Comparison of ENCODE assay signal across 15 cellular contexts in the genomic region with DNA sequence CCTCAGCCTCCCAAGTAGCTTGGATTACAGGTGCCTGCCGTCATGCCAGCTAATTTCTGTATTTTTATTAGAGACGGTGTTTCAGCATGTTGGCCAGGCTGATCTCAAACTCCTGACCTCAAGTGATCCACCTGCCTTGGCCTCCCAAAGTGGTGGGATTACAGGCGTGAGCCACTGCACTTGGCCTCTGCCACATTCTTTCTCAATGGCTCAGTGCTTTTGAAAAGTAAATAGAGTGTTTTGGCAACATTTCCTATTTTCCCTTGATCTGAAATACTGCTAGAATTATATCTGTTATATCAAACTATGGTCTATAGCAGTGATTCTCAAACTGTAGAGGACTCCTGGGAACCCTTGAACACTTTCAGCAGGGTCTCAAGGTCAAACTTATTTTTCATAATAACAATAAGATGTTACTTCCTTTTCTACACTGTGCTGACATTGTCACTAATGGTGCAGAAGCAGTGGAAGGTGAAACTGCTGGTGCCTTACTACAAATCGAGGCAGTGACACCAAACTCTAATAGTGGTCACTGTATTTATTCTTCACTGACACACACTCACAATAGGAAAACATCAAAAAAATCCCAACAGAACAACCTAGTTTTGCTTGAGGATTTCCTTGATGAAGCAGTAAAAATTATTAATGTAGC. TPM values are rescaled to one million over a fixed set of nuclear protein-coding genes. Genes with fewer than 3 reads are reported as not detected.
A peak's percentile ranks its signal among the peaks of the same experiment; 100 is the strongest.
DNase-seq lines count a peak whose midpoint lies in the region; ATAC-seq, FAIRE-seq and TF ChIP-seq lines count a peak whose summit lies in the region.
"Had no signal": no experiment of that assay in that cellular context is flagged by ENCODE, and none has a peak within 500 bp of the region (broad histone marks: within the 10 kb centered on the region; RNA-seq: fewer than 3 reads in every experiment).

No MANE protein-coding gene starts in this region.

- no peak overlapping the region for H3K4me3 ChIP-seq in bronchial epithelial cell (ENCODE audit: low read depth, low read length)

- ATAC-seq in GM21360 (IDR thresholded peaks at IDR 0.05; ENCODE audit: unreplicated experiment) (peak; percentile 62), HG03280 (IDR thresholded peaks at IDR 0.05; ENCODE audit: unreplicated experiment) (peak; percentile 51)

- no peaks in the 10 kb centered on the region for H3K27me3 Mint-ChIP-seq in Calu3 (ENCODE audit: unreplicated experiment)
- H3K27me3 Mint-ChIP-seq: activated CD4-positive, alpha-beta memory T cell treated with anti-CD3 and anti-CD28 coated beads, Interleukin-2, amount 10 ng/mL, durations not matched to agents 7 days and 5 days had no signal

- CTCF ChIA-PET in Calu3 (lab: Charles Lee), result no interaction called here

- H3K4me1 Mint-ChIP-seq in Calu3 (ENCODE audit: low read depth, unreplicated experiment), result peaks cover 43% of the 10 kb centered on the region
- H3K4me1 Mint-ChIP-seq: nephron had no signal

- H3K9me3 Mint-ChIP-seq in Calu3 (ENCODE audit: low read depth, unreplicated experiment), result no peaks in the 10 kb centered on the region
- H3K9me3 Mint-ChIP-seq: activated CD4-positive, alpha-beta memory T cell treated with anti-CD3 and anti-CD28 coated beads, Interleukin-2, amount 10 ng/mL, durations not matched to agents 7 days and 5 days; CD4-positive, alpha-beta memory T cell; nephron had no signal

- H3K27me3 ChIP-seq in bronchial epithelial cell (ENCODE audit: control insufficient read depth, insufficient read depth, low read length), result no peaks in the 10 kb centered on the region

- peaks cover 5% of the 10 kb centered on the region for H3K36me3 Mint-ChIP-seq in Calu3 (ENCODE audit: insufficient read depth, unreplicated experiment)
- H3K36me3 Mint-ChIP-seq: CD4-positive, alpha-beta memory T cell had no signal

- no peak for TF ChIP-seq CTCF in Calu3 (IDR thresholded peaks at IDR 0.05; ENCODE audit: unreplicated experiment)
- no peak for TF ChIP-seq CTCF in bronchial epithelial cell (IDR thresholded peaks at IDR 0.05; ENCODE audit: insufficient read depth, low read length, severe bottlenecking)

- DNase-seq in Calu3 (peak; percentile 19), bronchial epithelial cell (ENCODE audit: low read depth) (peak; percentile 34), foreskin melanocyte (no peak), NCI-H446 (lab: John Stamatoyannopoulos, UW) (no peak), NCI-H1694 (lab: John Stamatoyannopoulos, UW) (no peak)
- DNase-seq in stimulated activated CD4-positive, alpha-beta T cell treated with anti-CD3 and anti-CD28 coated beads, Interleukin-2, amount 100 ng/mL, for 48 hours, result no peak
- DNase-seq: activated CD4-positive, alpha-beta memory T cell treated with anti-CD3 and anti-CD28 coated beads, Interleukin-2, amount 10 ng/mL, durations not matched to agents 7 days and 5 days; amygdala; CD4-positive, alpha-beta memory T cell; KBM-7; stimulated activated CD4-positive, alpha-beta T cell treated with anti-CD3 and anti-CD28 coated beads, Interleukin-1b, Interleukin-23, amount 100 ng/mL, for 48 hours; substantia nigra had no signal

- no TSS peak for BruUV-seq in Calu3 (replicated peaks; lab: Mats Ljungman, UMichigan)

- H3K27ac Mint-ChIP-seq in Calu3 (ENCODE audit: unreplicated experiment), result peak overlapping the region; percentile 83
- H3K27ac Mint-ChIP-seq: activated CD4-positive, alpha-beta memory T cell treated with anti-CD3 and anti-CD28 coated beads, Interleukin-2, amount 10 ng/mL, durations not matched to agents 7 days and 5 days; nephron had no signal

- intact Hi-C loops in Calu3 (cut with micrococcal nuclease; ENCODE audit: unreplicated experiment), result loop anchor here (2.0 to 10.0 kb wide), 4 partner anchors 63 to 397 kb away; a partner anchor contains a TSS

- H3K4me3 Mint-ChIP-seq in Calu3 (ENCODE audit: low read depth, unreplicated experiment), result peak overlapping the region; percentile 11
- H3K4me3 Mint-ChIP-seq: activated CD4-positive, alpha-beta memory T cell treated with anti-CD3 and anti-CD28 coated beads, Interleukin-2, amount 10 ng/mL, durations not matched to agents 7 days and 5 days; nephron had no signal

- no peak for FAIRE-seq in bronchial epithelial cell (lab: Jason Lieb, UNC)

- no peaks in the 10 kb centered on the region for H3K36me3 ChIP-seq in bronchial epithelial cell (ENCODE audit: control insufficient read depth, insufficient read depth, low read length)

RNA-seq across cellular contexts. Expression of a gene that starts 10.6 kb away (rescaled TPM):
- total RNA-seq in Calu3 (2022), result 2.4 and 3.2 TPM in 2 replicates
- total RNA-seq in bronchial epithelial cell, result 0.13 and 0.26 TPM in 2 replicates
- total RNA-seq: activated CD4-positive, alpha-beta memory T cell treated with anti-CD3 and anti-CD28 coated beads, Interleukin-2, amount 10 ng/mL, durations not matched to agents 7 days and 5 days; CD4-positive, alpha-beta memory T cell had no signal

Comparison
In these comparisons a context has a peak if more than half of its experiments do, and no peak if none do; other contexts are left out.
1. DNase-seq: peak in Calu3 (single experiment) and bronchial epithelial cell (single experiment); none in foreskin melanocyte (single experiment), NCI-H446 (0 of 2), NCI-H1694 (single experiment) and stimulated activated CD4-positive, alpha-beta T cell treated with anti-CD3 and anti-CD28 coated beads, Interleukin-2, amount 100 ng/mL, for 48 hours (0 of 2).